ENCODE assay signal across 21 cellular contexts in the genomic region with DNA sequence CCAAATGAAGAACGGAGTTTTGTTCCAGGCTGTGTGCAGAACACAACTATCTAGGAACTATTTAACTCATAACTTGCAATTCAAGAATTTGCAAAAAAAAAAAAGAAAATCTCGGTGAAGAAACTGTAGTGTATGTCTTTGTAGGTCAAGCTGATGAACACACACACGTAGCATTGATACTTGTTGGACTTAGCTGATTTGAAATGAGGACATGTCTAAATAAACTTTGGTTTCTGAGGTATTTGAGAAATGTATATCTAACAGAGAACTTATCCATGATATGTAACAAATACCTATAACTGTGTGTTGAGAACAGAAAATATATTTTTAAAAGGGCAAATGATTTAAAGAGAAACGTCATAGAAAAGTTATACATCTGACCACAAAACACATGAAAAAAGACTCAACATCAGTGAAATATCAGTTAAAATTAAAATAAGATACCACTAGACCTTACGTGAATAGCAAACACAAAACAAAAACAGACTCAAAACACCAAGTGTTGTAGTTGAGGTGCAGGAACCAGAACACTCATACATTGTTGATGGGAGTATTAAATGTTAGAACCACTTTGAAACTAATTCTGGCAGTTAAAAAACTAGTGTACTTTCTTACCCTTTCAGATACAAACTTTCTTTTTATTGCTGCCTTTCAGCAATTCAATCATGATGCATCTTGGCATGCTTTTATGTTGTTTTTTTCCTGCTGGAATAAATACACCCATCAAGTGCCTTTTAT.
DNase-seq lines count a peak whose midpoint lies in the region; ATAC-seq and TF ChIP-seq lines count a peak whose summit lies in the region.
"Had no signal": no experiment of that assay in that cellular context is flagged by ENCODE, and none has a peak within 500 bp of the region (broad histone marks: within the 10 kb centered on the region; RNA-seq: fewer than 3 reads in every experiment).

No MANE protein-coding gene starts in this region.

- no peak overlapping the region for H3K4me2 ChIP-seq in mammary epithelial cell (ENCODE audit: insufficient read depth, low read depth, low read length)
- H3K4me2 ChIP-seq in smooth muscle cell: peak overlapping the region; percentile 62

- BruUV-seq in mammary epithelial cell (replicated peaks; lab: Mats Ljungman, UMichigan): no TSS peak
- no TSS peak for BruUV-seq in MCF 10A (replicated peaks; lab: Mats Ljungman, UMichigan)

- H3K79me2 ChIP-seq in mammary epithelial cell (ENCODE audit: insufficient read depth, low read length) (no peaks in the 10 kb centered on the region), smooth muscle cell (ENCODE audit: low read depth) (no peaks in the 10 kb centered on the region)

- dilution Hi-C loops in mammary epithelial cell (cut with HindIII; ENCODE audit: low sequenced_read_pairs): no loop called here

- H3K4me3 ChIP-seq in mammary epithelial cell (replicated peaks in 1 of 3; ENCODE audit: insufficient read depth in 1 of 3, low read depth in 2 of 3, low read length in 3 of 3): no peak overlapping the region
- no peak overlapping the region for H3K4me3 ChIP-seq in smooth muscle cell
- no peak overlapping the region for H3K4me3 ChIP-seq in MG63
- H3K4me3 ChIP-seq: left lung, Peyer's patch, tibial nerve had no signal

- H3K27me3 Mint-ChIP-seq in MCF 10A (ENCODE audit: insufficient read depth, unreplicated experiment): no peaks in the 10 kb centered on the region
- no peaks in the 10 kb centered on the region for H3K27me3 Mint-ChIP-seq in immature natural killer cell (ENCODE audit: low read depth in 3 of 3)
- H3K27me3 Mint-ChIP-seq: CD4-positive, alpha-beta memory T cell; naive thymus-derived CD8-positive, alpha-beta T cell had no signal

- WGBS in mammary epithelial cell (ENCODE audit: low coverage, missing lambda C conversion rate): 91% methylated on average over 5 of the region's 5 CpGs
- 75% methylated on average over 5 of the region's 5 CpGs for WGBS in smooth muscle cell (ENCODE audit: low lambda C conversion rate)

- H3K27ac Mint-ChIP-seq in MCF 10A (ENCODE audit: low read depth, unreplicated experiment): no peak overlapping the region
- no peak overlapping the region for H3K27ac Mint-ChIP-seq in immature natural killer cell
- H3K27ac Mint-ChIP-seq: CD4-positive, alpha-beta memory T cell; naive thymus-derived CD8-positive, alpha-beta T cell had no signal

- peaks cover 8% of the 10 kb centered on the region for H3F3A ChIP-seq in smooth muscle cell (ENCODE audit: low read depth)

- in situ Hi-C loops in mammary epithelial cell (cut with MboI; ENCODE audit: low sequenced_read_pairs in 2 of 2): no loop called here
- in situ Hi-C loops in G401 (cut with HindIII; ENCODE audit: low sequenced_read_pairs): no loop called here

- H4K20me1 ChIP-seq in mammary epithelial cell (ENCODE audit: insufficient read depth, low read length) (no peaks in the 10 kb centered on the region), smooth muscle cell (ENCODE audit: low read depth) (no peaks in the 10 kb centered on the region)

- ATAC-seq in HG02870 (IDR thresholded peaks at IDR 0.05; ENCODE audit: unreplicated experiment) (peak; percentile 38), HG03442 (IDR thresholded peaks at IDR 0.05; ENCODE audit: unreplicated experiment) (peak; percentile 42)
- ATAC-seq: HCT116; HepG2; left lung; naive thymus-derived CD8-positive, alpha-beta T cell had no signal

- peaks cover 15% of the 10 kb centered on the region for H3K4me1 Mint-ChIP-seq in MCF 10A (ENCODE audit: insufficient read depth, unreplicated experiment)
- no peaks in the 10 kb centered on the region for H3K4me1 Mint-ChIP-seq in immature natural killer cell
- H3K4me1 Mint-ChIP-seq: CD4-positive, alpha-beta memory T cell; naive thymus-derived CD8-positive, alpha-beta T cell had no signal

- POLR2A ChIA-PET in MCF 10A (lab: Yijun Ruan, JAX): no interaction called here

- CTCF ChIA-PET in mammary epithelial cell (lab: Charles Lee; ENCODE audit: low non-redundant PET): no interaction called here
- CTCF ChIA-PET in MCF 10A (lab: Yijun Ruan, JAX): interaction anchor here (0.6 kb wide), 1 partner anchor 12 kb away, joined by 3 read pairs; no protein-coding TSS in a partner anchor

- H3K4me3 Mint-ChIP-seq in MCF 10A (ENCODE audit: unreplicated experiment) (no peak overlapping the region), immature natural killer cell (no peak overlapping the region)
- H3K4me3 Mint-ChIP-seq: CD4-positive, alpha-beta memory T cell; naive thymus-derived CD8-positive, alpha-beta T cell had no signal

- H3K9me3 ChIP-seq in mammary epithelial cell (replicated peaks; ENCODE audit: insufficient read depth, low read length) (no peaks in the 10 kb centered on the region), smooth muscle cell (replicated peaks; ENCODE audit: low read depth) (no peaks in the 10 kb centered on the region), MG63 (no peaks in the 10 kb centered on the region)
- H3K9me3 ChIP-seq: left lung, Peyer's patch, tibial nerve had no signal

- H3K9me3 Mint-ChIP-seq in MCF 10A (ENCODE audit: unreplicated experiment): peaks cover 3% of the 10 kb centered on the region
- peaks cover 0 to 24% (median 13%) of the 10 kb centered on the region in 6 donors for H3K9me3 Mint-ChIP-seq in immature natural killer cell

- H3K27me3 ChIP-seq in mammary epithelial cell (ENCODE audit: insufficient read depth, low read length) (no peaks in the 10 kb centered on the region), smooth muscle cell (ENCODE audit: low read depth) (no peaks in the 10 kb centered on the region), MG63 (no peaks in the 10 kb centered on the region)
- H3K27me3 ChIP-seq: left lung, Peyer's patch, tibial nerve had no signal

- no peaks in the 10 kb centered on the region for H3K36me3 ChIP-seq in mammary epithelial cell (ENCODE audit: insufficient read depth, low read length)
- H3K36me3 ChIP-seq in smooth muscle cell (ENCODE audit: low read depth): no peaks in the 10 kb centered on the region
- no peaks in the 10 kb centered on the region for H3K36me3 ChIP-seq in MG63
- H3K36me3 ChIP-seq: left lung, Peyer's patch, tibial nerve had no signal

- DNase-seq in mammary epithelial cell (no peak), MCF 10A (ENCODE audit: unreplicated experiment) (no peak), smooth muscle cell (lab: John Stamatoyannopoulos, UW; ENCODE audit: unreplicated experiment) (no peak), G401 (ENCODE audit: low spot score) (no peak), MG63 (no peak), immature natural killer cell (no peak)
- DNase-seq: 8988T; activated CD4-positive, alpha-beta T cell treated with anti-CD3 and anti-CD28 coated beads for 1 hour; activated T-cell treated with anti-CD3 and anti-CD28 coated beads for 4 hours; CD4-positive, alpha-beta memory T cell; left lung; naive thymus-derived CD8-positive, alpha-beta T cell; NCI-H1436; NCI-H510A; Peyer's patch; stimulated activated CD4-positive, alpha-beta T cell treated with anti-CD3 and anti-CD28 coated beads, Interleukin-2, amount 100 ng/mL, for 24 hours had no signal

- intact Hi-C loops in mammary epithelial cell (cut with micrococcal nuclease): no loop called here
- intact Hi-C loops in MCF 10A (cut with micrococcal nuclease): no loop called here

- no peak overlapping the region for H3K27ac ChIP-seq in mammary epithelial cell (ENCODE audit: insufficient read depth, low read depth, low read length)
- peak overlapping the region; percentile 33 for H3K27ac ChIP-seq in smooth muscle cell (ENCODE audit: low read depth)
- H3K27ac ChIP-seq: left lung, Peyer's patch, tibial nerve had no signal

- H3K36me3 Mint-ChIP-seq in MCF 10A (ENCODE audit: insufficient read depth, unreplicated experiment) (no peaks in the 10 kb centered on the region), immature natural killer cell (peaks cover 0 to 4% (median 0%) of the 10 kb centered on the region in 3 donors)
- H3K36me3 Mint-ChIP-seq: CD4-positive, alpha-beta memory T cell; naive thymus-derived CD8-positive, alpha-beta T cell had no signal

- no peak overlapping the region for H3K9ac ChIP-seq in mammary epithelial cell (ENCODE audit: insufficient read depth, low read length)
- no peak overlapping the region for H3K9ac ChIP-seq in smooth muscle cell (ENCODE audit: low read depth)

- TF ChIP-seq CTCF in mammary epithelial cell (conservative IDR thresholded peaks at IDR 0.05 in 1 of 2, IDR thresholded peaks at IDR 0.05 in 1 of 2; ENCODE audit: extremely low read depth in 1 of 2, insufficient read depth in 1 of 2, low read depth in 1 of 2, low read length in 2 of 2) (no peak), MCF 10A (IDR thresholded peaks at IDR 0.05; ENCODE audit: unreplicated experiment) (no peak), smooth muscle cell (IDR thresholded peaks at IDR 0.05; ENCODE audit: borderline replicate concordance, insufficient read depth, poor library complexity, severe bottlenecking) (no peak)

- H2AFZ ChIP-seq in mammary epithelial cell (ENCODE audit: low read depth, low read length) (peak overlapping the region; percentile 34), smooth muscle cell (ENCODE audit: low read depth) (peak overlapping the region; percentile 78)

- H3K4me1 ChIP-seq in mammary epithelial cell (ENCODE audit: insufficient read depth, low read length) (peaks cover 16% of the 10 kb centered on the region), smooth muscle cell (ENCODE audit: low read depth) (peaks cover 5% of the 10 kb centered on the region)
- H3K4me1 ChIP-seq: left lung, Peyer's patch, tibial nerve had no signal
